In the genomic region with DNA sequence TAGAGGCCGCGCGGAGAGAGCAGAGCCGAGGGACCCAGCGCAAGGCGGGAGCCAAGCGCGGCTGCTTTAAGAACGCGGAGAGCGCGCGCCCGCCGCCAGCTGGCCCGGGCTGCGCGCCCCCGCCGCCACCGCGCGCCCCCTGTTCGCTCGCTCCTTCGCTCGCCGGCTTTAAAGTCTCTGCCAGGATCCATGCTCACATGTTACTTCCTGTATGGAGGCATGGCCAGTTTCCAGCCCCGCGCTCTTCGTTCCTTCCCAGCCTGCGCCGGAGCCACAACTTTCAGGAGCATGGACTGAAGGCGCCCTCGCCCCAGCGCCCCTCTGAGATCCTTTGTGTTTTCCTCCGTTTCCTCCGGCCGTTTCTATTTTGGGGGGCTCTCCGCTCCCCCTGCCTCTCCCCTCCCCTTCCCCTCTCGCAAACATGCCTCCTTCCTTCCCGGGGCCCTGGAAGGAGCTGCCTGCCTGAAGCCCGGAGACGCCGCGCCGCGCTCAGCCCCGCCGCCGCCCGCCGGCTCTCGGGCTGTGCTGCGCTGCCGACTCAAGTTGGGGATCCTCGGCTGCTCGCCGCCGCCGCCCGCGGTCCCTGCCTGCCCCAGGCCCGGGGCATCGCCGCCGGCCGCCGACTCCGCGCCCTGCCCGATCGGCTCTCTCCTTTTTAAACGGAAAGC, we compare ENCODE assay signal across 1 cellular context.
TF ChIP-seq lines count a peak whose summit lies in the region.

PTPRG (plus strand) TSS at position 198 of the 668 bp plus-strand sequence. CDS start 717 bp downstream, outside the sequence.

TF ChIP-seq in HEK293, 187 proteins besides CTCF, POLR2A, EP300 and RAD21 (continued from another document and continues in another):
- TF ChIP-seq ZNF518A (tag by site-specific recombination; conservative IDR thresholded peaks at IDR 0.05; ENCODE audit: low read depth) (no peak), ZBTB20 (tag by site-specific recombination; IDR thresholded peaks at IDR 0.05) (peak; percentile 100), GLI4 (tag by site-specific recombination; IDR thresholded peaks at IDR 0.05) (no peak), ZBTB21 (tag by site-specific recombination; IDR thresholded peaks at IDR 0.05) (no peak), ZFP37 (tag by site-specific recombination; IDR thresholded peaks at IDR 0.05) (no peak), ZNF449 (tag by site-specific recombination; IDR thresholded peaks at IDR 0.05) (no peak; the same call in 1 of the 2 replicates), ZNF121 (tag by site-specific recombination; IDR thresholded peaks at IDR 0.05) (no peak), ZNF624 (tag by site-specific recombination; IDR thresholded peaks at IDR 0.05) (no peak), ZSCAN16 (tag by site-specific recombination; IDR thresholded peaks at IDR 0.05) (no peak), ZSCAN23 (tag by site-specific recombination; IDR thresholded peaks at IDR 0.05) (no peak), ZNF473 (tag by site-specific recombination; IDR thresholded peaks at IDR 0.05) (no peak), ZNF521 (tag by site-specific recombination; IDR thresholded peaks at IDR 0.05) (no peak), ZNF211 (tag by site-specific recombination; IDR thresholded peaks at IDR 0.05; ENCODE audit: low read depth) (no peak), KLF7 (tag by site-specific recombination; IDR thresholded peaks at IDR 0.05; ENCODE audit: borderline replicate concordance) (no peak), EGR2 (tag by site-specific recombination; IDR thresholded peaks at IDR 0.05; ENCODE audit: low read depth) (no peak), ZNF664 (tag by site-specific recombination; IDR thresholded peaks at IDR 0.05) (no peak), SCRT1 (tag by site-specific recombination; IDR thresholded peaks at IDR 0.05; ENCODE audit: borderline replicate concordance) (no peak), ZNF2 (tag by site-specific recombination; IDR thresholded peaks at IDR 0.05) (peak; percentile 14; the same call in 1 of the 2 replicates), ZNF350 (tag by site-specific recombination; IDR thresholded peaks at IDR 0.05) (no peak), ZNF404 (tag by site-specific recombination; IDR thresholded peaks at IDR 0.05) (no peak), ZSCAN30 (tag by site-specific recombination; IDR thresholded peaks at IDR 0.05) (peak; percentile 22), GLI2 (tag by site-specific recombination; IDR thresholded peaks at IDR 0.05; ENCODE audit: borderline replicate concordance, low read depth) (no peak), TSHZ1 (tag by site-specific recombination; IDR thresholded peaks at IDR 0.05; ENCODE audit: borderline replicate concordance) (no peak), KLF10 (tag by site-specific recombination; IDR thresholded peaks at IDR 0.05) (no peak), YY1 (tag by site-specific recombination; IDR thresholded peaks at IDR 0.05) (no peak; the same call in 1 of the 2 replicates), HOXC10 (CRISPR knock-in tag; IDR thresholded peaks at IDR 0.05) (no peak), ZBTB7A (tag by site-specific recombination; IDR thresholded peaks at IDR 0.05; ENCODE audit: low read depth) (no peak), ZNF501 (tag by site-specific recombination; IDR thresholded peaks at IDR 0.05) (no peak; the same call in 1 of the 2 replicates), ZNF37A (tag by site-specific recombination; IDR thresholded peaks at IDR 0.05) (no peak), ZBTB17 (tag by site-specific recombination; IDR thresholded peaks at IDR 0.05) (peak; percentile 10; the same call in 1 of the 2 replicates), OVOL3 (tag by site-specific recombination; IDR thresholded peaks at IDR 0.05) (no peak), SCRT2 (tag by site-specific recombination; IDR thresholded peaks at IDR 0.05) (no peak)
- TF ChIP-seq, protein P1, sequence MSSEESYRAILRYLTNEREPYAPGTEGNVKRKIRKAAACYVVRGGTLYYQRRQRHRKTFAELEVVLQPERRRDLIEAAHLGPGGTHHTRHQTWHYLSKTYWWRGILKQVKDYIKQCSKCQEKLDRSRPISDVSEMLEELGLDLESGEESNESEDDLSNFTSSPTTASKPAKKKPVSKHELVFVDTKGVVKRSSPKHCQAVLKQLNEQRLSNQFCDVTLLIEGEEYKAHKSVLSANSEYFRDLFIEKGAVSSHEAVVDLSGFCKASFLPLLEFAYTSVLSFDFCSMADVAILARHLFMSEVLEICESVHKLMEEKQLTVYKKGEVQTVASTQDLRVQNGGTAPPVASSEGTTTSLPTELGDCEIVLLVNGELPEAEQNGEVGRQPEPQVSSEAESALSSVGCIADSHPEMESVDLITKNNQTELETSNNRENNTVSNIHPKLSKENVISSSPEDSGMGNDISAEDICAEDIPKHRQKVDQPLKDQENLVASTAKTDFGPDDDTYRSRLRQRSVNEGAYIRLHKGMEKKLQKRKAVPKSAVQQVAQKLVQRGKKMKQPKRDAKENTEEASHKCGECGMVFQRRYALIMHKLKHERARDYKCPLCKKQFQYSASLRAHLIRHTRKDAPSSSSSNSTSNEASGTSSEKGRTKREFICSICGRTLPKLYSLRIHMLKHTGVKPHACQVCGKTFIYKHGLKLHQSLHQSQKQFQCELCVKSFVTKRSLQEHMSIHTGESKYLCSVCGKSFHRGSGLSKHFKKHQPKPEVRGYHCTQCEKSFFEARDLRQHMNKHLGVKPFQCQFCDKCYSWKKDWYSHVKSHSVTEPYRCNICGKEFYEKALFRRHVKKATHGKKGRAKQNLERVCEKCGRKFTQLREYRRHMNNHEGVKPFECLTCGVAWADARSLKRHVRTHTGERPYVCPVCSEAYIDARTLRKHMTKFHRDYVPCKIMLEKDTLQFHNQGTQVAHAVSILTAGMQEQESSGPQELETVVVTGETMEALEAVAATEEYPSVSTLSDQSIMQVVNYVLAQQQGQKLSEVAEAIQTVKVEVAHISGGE (tag by site-specific recombination; conservative IDR thresholded peaks at IDR 0.05; ENCODE audit: low read depth) = peak; percentile 39
- TF ChIP-seq, protein P2, sequence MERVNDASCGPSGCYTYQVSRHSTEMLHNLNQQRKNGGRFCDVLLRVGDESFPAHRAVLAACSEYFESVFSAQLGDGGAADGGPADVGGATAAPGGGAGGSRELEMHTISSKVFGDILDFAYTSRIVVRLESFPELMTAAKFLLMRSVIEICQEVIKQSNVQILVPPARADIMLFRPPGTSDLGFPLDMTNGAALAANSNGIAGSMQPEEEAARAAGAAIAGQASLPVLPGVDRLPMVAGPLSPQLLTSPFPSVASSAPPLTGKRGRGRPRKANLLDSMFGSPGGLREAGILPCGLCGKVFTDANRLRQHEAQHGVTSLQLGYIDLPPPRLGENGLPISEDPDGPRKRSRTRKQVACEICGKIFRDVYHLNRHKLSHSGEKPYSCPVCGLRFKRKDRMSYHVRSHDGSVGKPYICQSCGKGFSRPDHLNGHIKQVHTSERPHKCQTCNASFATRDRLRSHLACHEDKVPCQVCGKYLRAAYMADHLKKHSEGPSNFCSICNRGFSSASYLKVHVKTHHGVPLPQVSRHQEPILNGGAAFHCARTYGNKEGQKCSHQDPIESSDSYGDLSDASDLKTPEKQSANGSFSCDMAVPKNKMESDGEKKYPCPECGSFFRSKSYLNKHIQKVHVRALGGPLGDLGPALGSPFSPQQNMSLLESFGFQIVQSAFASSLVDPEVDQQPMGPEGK (tag by site-specific recombination; IDR thresholded peaks at IDR 0.05) = peak; percentile 58
- TF ChIP-seq, protein P3, sequence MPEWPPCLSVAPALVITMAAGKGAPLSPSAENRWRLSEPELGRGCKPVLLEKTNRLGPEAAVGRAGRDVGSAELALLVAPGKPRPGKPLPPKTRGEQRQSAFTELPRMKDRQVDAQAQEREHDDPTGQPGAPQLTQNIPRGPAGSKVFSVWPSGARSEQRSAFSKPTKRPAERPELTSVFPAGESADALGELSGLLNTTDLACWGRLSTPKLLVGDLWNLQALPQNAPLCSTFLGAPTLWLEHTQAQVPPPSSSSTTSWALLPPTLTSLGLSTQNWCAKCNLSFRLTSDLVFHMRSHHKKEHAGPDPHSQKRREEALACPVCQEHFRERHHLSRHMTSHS (tag by site-specific recombination; IDR thresholded peaks at IDR 0.05) = no peak
- TF ChIP-seq, protein P4, sequence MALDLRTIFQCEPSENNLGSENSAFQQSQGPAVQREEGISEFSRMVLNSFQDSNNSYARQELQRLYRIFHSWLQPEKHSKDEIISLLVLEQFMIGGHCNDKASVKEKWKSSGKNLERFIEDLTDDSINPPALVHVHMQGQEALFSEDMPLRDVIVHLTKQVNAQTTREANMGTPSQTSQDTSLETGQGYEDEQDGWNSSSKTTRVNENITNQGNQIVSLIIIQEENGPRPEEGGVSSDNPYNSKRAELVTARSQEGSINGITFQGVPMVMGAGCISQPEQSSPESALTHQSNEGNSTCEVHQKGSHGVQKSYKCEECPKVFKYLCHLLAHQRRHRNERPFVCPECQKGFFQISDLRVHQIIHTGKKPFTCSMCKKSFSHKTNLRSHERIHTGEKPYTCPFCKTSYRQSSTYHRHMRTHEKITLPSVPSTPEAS (tag by site-specific recombination; IDR thresholded peaks at IDR 0.05) = no peak
- TF ChIP-seq, protein P5, sequence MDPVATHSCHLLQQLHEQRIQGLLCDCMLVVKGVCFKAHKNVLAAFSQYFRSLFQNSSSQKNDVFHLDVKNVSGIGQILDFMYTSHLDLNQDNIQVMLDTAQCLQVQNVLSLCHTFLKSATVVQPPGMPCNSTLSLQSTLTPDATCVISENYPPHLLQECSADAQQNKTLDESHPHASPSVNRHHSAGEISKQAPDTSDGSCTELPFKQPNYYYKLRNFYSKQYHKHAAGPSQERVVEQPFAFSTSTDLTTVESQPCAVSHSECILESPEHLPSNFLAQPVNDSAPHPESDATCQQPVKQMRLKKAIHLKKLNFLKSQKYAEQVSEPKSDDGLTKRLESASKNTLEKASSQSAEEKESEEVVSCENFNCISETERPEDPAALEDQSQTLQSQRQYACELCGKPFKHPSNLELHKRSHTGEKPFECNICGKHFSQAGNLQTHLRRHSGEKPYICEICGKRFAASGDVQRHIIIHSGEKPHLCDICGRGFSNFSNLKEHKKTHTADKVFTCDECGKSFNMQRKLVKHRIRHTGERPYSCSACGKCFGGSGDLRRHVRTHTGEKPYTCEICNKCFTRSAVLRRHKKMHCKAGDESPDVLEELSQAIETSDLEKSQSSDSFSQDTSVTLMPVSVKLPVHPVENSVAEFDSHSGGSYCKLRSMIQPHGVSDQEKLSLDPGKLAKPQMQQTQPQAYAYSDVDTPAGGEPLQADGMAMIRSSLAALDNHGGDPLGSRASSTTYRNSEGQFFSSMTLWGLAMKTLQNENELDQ (tag by site-specific recombination; IDR thresholded peaks at IDR 0.05; ENCODE audit: low read depth) = no peak
